ENCODE assay signal across 13 cellular contexts in the genomic region with DNA sequence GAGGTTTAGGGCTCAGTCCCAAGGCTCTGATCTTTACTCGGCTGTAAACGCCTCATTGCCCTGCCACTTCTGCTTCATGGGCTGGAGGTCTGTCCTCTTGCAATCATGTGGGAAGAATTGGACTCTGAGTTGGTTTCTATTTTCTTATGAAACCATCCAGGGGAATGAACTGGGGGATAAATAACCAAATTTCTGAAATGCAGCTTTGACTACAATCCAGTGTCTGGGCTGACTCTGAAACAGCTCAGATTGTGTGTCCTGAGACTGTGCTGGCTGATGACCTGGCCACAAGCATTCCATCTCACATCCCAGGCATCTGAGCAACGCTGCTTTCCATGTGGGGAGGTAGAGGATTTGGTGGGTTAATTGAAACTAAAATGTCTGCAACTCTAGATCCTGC.
A peak's percentile ranks its signal among the peaks of the same experiment; 100 is the strongest.
DNase-seq lines count a peak whose midpoint lies in the region; ATAC-seq and TF ChIP-seq lines count a peak whose summit lies in the region.
"Had no signal": no experiment of that assay in that cellular context is flagged by ENCODE, and none has a peak within 500 bp of the region (broad histone marks: within the 10 kb centered on the region; RNA-seq: fewer than 3 reads in every experiment).

No MANE protein-coding gene starts in this region.

- no peak for TF ChIP-seq CTCF in astrocyte of the spinal cord (IDR thresholded peaks at IDR 0.05; ENCODE audit: low read depth, low read length)
- no peak for TF ChIP-seq CTCF in thyroid gland (IDR thresholded peaks at IDR 0.05)

- no peaks in the 10 kb centered on the region for H3K27me3 ChIP-seq in thyroid gland
- H3K27me3 ChIP-seq: dorsolateral prefrontal cortex, right lobe of liver had no signal

- H3K27ac Mint-ChIP-seq in stimulated activated naive B cell treated with anti-CD40 and anti-IgM and Interleukin-4, amounts not matched to agents 10 μg/mL and 1 μg/mL and 100 μg/mL, for 72 hours = no peak overlapping the region
- H3K27ac Mint-ChIP-seq: activated CD4-positive, alpha-beta T cell treated with anti-CD3 and anti-CD28 coated beads for 36 hours had no signal

- in situ Hi-C loops in astrocyte of the spinal cord (cut with HindIII; ENCODE audit: low sequenced_read_pairs) = no loop called here

- no peak for ATAC-seq in stimulated activated naive B cell treated with anti-CD40 and anti-IgM and Interleukin-4, amounts not matched to agents 10 μg/mL and 1 μg/mL and 100 μg/mL, for 72 hours (replicated peaks)
- ATAC-seq: activated CD4-positive, alpha-beta T cell treated with anti-CD3 and anti-CD28 coated beads for 36 hours had no signal

- peaks cover 0 to 7% of the 10 kb centered on the region in 2 donors for H3K36me3 Mint-ChIP-seq in stimulated activated naive B cell treated with anti-CD40 and anti-IgM and Interleukin-4, amounts not matched to agents 10 μg/mL and 1 μg/mL and 100 μg/mL, for 72 hours

- H3K4me1 Mint-ChIP-seq in stimulated activated naive B cell treated with anti-CD40 and anti-IgM and Interleukin-4, amounts not matched to agents 10 μg/mL and 1 μg/mL and 100 μg/mL, for 72 hours = no peaks in the 10 kb centered on the region

- peaks cover 11 to 12% of the 10 kb centered on the region in 2 donors for H3K9me3 Mint-ChIP-seq in stimulated activated naive B cell treated with anti-CD40 and anti-IgM and Interleukin-4, amounts not matched to agents 10 μg/mL and 1 μg/mL and 100 μg/mL, for 72 hours

- WGBS in thyroid gland, 2 donors = 39 to 47% methylated on average over 3 of the region's 3 CpGs

- H3K27me3 Mint-ChIP-seq in stimulated activated naive B cell treated with anti-CD40 and anti-IgM and Interleukin-4, amounts not matched to agents 10 μg/mL and 1 μg/mL and 100 μg/mL, for 72 hours = peaks cover 0 to 3% of the 10 kb centered on the region in 2 donors

- intact Hi-C loops in thyroid gland (cut with DNase I) = no loop called here

- no peak for TF ChIP-seq POLR2A in thyroid gland (IDR thresholded peaks at IDR 0.05)

- peak; percentile 87 for DNase-seq in HCEC 1CT
- DNase-seq in astrocyte of the spinal cord (ENCODE audit: low read depth, low spot score) = peak; percentile 85
- DNase-seq in iris pigment epithelial cell (ENCODE audit: low read depth) = peak; percentile 84
- DNase-seq in thyroid gland = peak; percentile 22 to 24
- no peak for DNase-seq in NCI-H1417 treated with DMSO at 0.1 percent for 48 hours (lab: John Stamatoyannopoulos, UW)
- DNase-seq in stimulated activated naive B cell treated with anti-CD40 and anti-IgM and Interleukin-4, amounts not matched to agents 10 μg/mL and 1 μg/mL and 100 μg/mL, for 72 hours = no peak
- no peak for DNase-seq in cortex of kidney (lab: John Stamatoyannopoulos, UW)
- DNase-seq in cerebellum (ENCODE audit: low spot score) = no peak
- DNase-seq: activated CD4-positive, alpha-beta T cell treated with anti-CD3 and anti-CD28 coated beads for 36 hours; activated gamma-delta T cell; dorsolateral prefrontal cortex; NCI-H446 treated with DMSO at 0.1 percent for 48 hours; right lobe of liver had no signal

- H3K27ac ChIP-seq in thyroid gland = peak overlapping the region in 2 of 3 donors; percentile 34 to 45
- H3K27ac ChIP-seq: dorsolateral prefrontal cortex, right lobe of liver had no signal

- no peak overlapping the region for H3K4me3 Mint-ChIP-seq in stimulated activated naive B cell treated with anti-CD40 and anti-IgM and Interleukin-4, amounts not matched to agents 10 μg/mL and 1 μg/mL and 100 μg/mL, for 72 hours
- H3K4me3 Mint-ChIP-seq: activated CD4-positive, alpha-beta T cell treated with anti-CD3 and anti-CD28 coated beads for 36 hours had no signal

- H3K36me3 ChIP-seq in thyroid gland = no peaks in the 10 kb centered on the region
- H3K36me3 ChIP-seq: right lobe of liver had no signal

- no peaks in the 10 kb centered on the region for H3K9me3 ChIP-seq in thyroid gland
- H3K9me3 ChIP-seq: right lobe of liver had no signal

- H3K4me1 ChIP-seq in thyroid gland = peaks cover 0 to 20% of the 10 kb centered on the region in 2 donors
- H3K4me1 ChIP-seq: right lobe of liver had no signal

- H3K4me3 ChIP-seq in astrocyte of the spinal cord (ENCODE audit: low read depth, low read length) (no peak overlapping the region), thyroid gland (replicated peaks in 1 of 3) (no peak overlapping the region)
- H3K4me3 ChIP-seq: dorsolateral prefrontal cortex, right lobe of liver had no signal

Comparison
In these comparisons a context has a peak if more than half of its experiments do, and no peak if none do; other contexts are left out.
1. DNase-seq: peak in HCEC 1CT (single experiment), astrocyte of the spinal cord (single experiment), iris pigment epithelial cell (single experiment) and thyroid gland (2 of 2); none in NCI-H1417 treated with DMSO at 0.1 percent for 48 hours (single experiment), stimulated activated naive B cell treated with anti-CD40 and anti-IgM and Interleukin-4, amounts not matched to agents 10 μg/mL and 1 μg/mL and 100 μg/mL, for 72 hours (single experiment), cortex of kidney (single experiment) and cerebellum (single experiment).